Comparison of ENCODE assay signal across 10 cellular contexts in the genomic region with DNA sequence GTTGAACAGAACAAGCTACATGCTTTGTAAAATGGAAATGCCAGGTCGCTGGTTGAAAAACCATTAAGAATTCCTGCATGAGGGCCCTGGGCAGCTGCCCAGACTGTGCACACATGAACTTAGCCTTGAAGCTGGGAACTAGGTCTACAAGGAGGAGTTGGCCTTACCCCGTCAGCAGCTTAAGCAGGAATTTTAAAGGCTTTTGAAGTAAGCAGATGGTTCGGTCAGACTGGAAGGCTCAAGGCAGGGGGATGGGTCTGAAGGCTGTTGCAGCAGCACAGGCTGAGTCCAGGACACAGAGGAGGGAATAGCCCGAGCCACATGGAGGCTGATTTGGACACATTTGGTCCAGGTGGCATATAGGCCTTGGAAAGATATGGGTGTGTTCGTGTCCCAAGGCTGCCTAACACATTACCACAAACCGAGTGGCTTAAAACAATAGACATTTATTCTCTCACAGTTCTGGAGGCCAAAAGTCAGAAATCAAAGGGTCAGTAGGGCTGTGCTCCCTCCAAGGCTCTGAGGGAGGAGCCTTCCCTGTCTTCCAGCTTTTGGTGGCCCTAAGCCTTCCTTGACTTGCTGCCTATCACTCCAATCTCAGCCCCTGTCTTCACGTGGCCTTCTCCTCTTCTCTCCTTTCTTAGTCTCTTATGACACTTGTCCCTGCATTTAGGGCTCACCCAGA. TPM values are rescaled to one million over a fixed set of nuclear protein-coding genes. Genes with fewer than 3 reads are reported as not detected.
DNase-seq lines count a peak whose midpoint lies in the region; ATAC-seq and TF ChIP-seq lines count a peak whose summit lies in the region.
"Had no signal": no experiment of that assay in that cellular context is flagged by ENCODE, and none has a peak within 500 bp of the region (broad histone marks: within the 10 kb centered on the region; RNA-seq: fewer than 3 reads in every experiment).

No MANE protein-coding gene starts in this region.

- H3K9me3 ChIP-seq in right atrium auricular region = no peaks in the 10 kb centered on the region
- H3K9me3 ChIP-seq in upper lobe of right lung = no peaks in the 10 kb centered on the region

- H3K4me3 ChIP-seq in right atrium auricular region = no peak overlapping the region
- no peak overlapping the region for H3K4me3 ChIP-seq in upper lobe of right lung

- H3K36me3 ChIP-seq in right atrium auricular region = no peaks in the 10 kb centered on the region
- H3K36me3 ChIP-seq in upper lobe of right lung = no peaks in the 10 kb centered on the region

- H3K4me1 ChIP-seq in right atrium auricular region (no peaks in the 10 kb centered on the region), upper lobe of right lung (peaks cover 18% of the 10 kb centered on the region)

- H3K27ac ChIP-seq in right atrium auricular region = no peak overlapping the region
- H3K27ac ChIP-seq in upper lobe of right lung = peak overlapping the region; percentile 27
- H3K27ac ChIP-seq: C4-2B had no signal

- DNase-seq in Right ventricle myocardium superior = no peak
- DNase-seq in right atrium auricular region (ENCODE audit: low spot score) = no peak
- DNase-seq in amniotic epithelial cell (ENCODE audit: low read depth) = peak; percentile 99
- DNase-seq in left kidney (ENCODE audit: low read depth, low spot score) = peak; percentile 57
- no peak for DNase-seq in upper lobe of right lung
- DNase-seq in stimulated activated CD4-positive, alpha-beta T cell treated with anti-CD3 and anti-CD28 coated beads, Interleukin-4, amount 100 ng/mL, for 1 hour = no peak
- DNase-seq in GM20000 (ENCODE audit: low spot score) = no peak
- DNase-seq: effector memory CD4-positive, alpha-beta T cell had no signal

- H3K27me3 ChIP-seq in right atrium auricular region (no peaks in the 10 kb centered on the region), upper lobe of right lung (no peaks in the 10 kb centered on the region)

- ATAC-seq in Right ventricle myocardium superior (ENCODE audit: poor library complexity) = peak; percentile 30
- ATAC-seq in upper lobe of right lung = peak; percentile 80
- ATAC-seq in activated CD4-positive, CD25-positive, alpha-beta regulatory T cell treated with anti-CD3 and anti-CD28 coated beads, Interleukin-2, amount 50 U/mL, for 24 hours = no peak

- no peak for TF ChIP-seq CTCF in right atrium auricular region (IDR thresholded peaks at IDR 0.05)
- TF ChIP-seq CTCF in upper lobe of right lung (IDR thresholded peaks at IDR 0.05) = no peak
- TF ChIP-seq CTCF in GM20000 (IDR thresholded peaks at IDR 0.05; ENCODE audit: extremely low read depth, missing control alignments) = no peak

- intact Hi-C loops in Right ventricle myocardium superior (cut with DNase I) = no loop called here
- intact Hi-C loops in upper lobe of right lung (cut with DNase I) = no loop called here

RNA-seq across cellular contexts. Expression of a gene that starts 11.6 kb away (rescaled TPM):
- total RNA-seq in Right ventricle myocardium superior (0.54 TPM), right atrium auricular region (1 to 10 TPM in 1 of 2 donors, under 1 TPM in 1; 0.79 to 8.9 TPM), upper lobe of right lung (6.9 TPM)

RNA-seq across cellular contexts. Expression of a gene that starts 31.7 kb away (rescaled TPM):
- total RNA-seq in Right ventricle myocardium superior = 0.11 TPM
- total RNA-seq in right atrium auricular region = 1 to 10 TPM in 1 of 2 donors, under 1 TPM in 1; 0.63 to 1.6 TPM
- 1.6 TPM for total RNA-seq in upper lobe of right lung

RNA-seq across cellular contexts. Expression of a gene that starts 54.4 kb away (rescaled TPM):
- total RNA-seq in Right ventricle myocardium superior (5.3 TPM), right atrium auricular region (10 to 100 TPM in 1 of 2 donors, 1 to 10 TPM in 1; 8.1 to 12.5 TPM), upper lobe of right lung (15.9 TPM)

Comparison
In these comparisons a context has a peak if more than half of its experiments do, and no peak if none do; other contexts are left out.
1. ATAC-seq: peak in Right ventricle myocardium superior (single experiment) and upper lobe of right lung (single experiment); none in activated CD4-positive, CD25-positive, alpha-beta regulatory T cell treated with anti-CD3 and anti-CD28 coated beads, Interleukin-2, amount 50 U/mL, for 24 hours (0 of 2).
2. DNase-seq: peak in amniotic epithelial cell (single experiment) and left kidney (single experiment); none in Right ventricle myocardium superior (single experiment), right atrium auricular region (single experiment), upper lobe of right lung (single experiment), stimulated activated CD4-positive, alpha-beta T cell treated with anti-CD3 and anti-CD28 coated beads, Interleukin-4, amount 100 ng/mL, for 1 hour (single experiment) and GM20000 (single experiment).